ENCODE assay signal across 8 cellular contexts in genomic region chr3:49006591-49007067, GRCh38. TPM values are rescaled to one million over a fixed set of nuclear protein-coding genes. Genes with fewer than 3 reads are reported as not detected.
A peak's percentile ranks its signal among the peaks of the same experiment; 100 is the strongest.
DNase-seq lines count a peak whose midpoint lies in the region; ATAC-seq and TF ChIP-seq lines count a peak whose summit lies in the region.

No MANE protein-coding gene starts in this region.

- peak; percentile 4 for ATAC-seq in left colon

- peak overlapping the region; percentile 72 for H3K4me3 ChIP-seq in GM12864 (ENCODE audit: low read depth, low read length)
- H3K4me3 ChIP-seq in HUES6 (ENCODE audit: low read depth, low read length), result peak overlapping the region; percentile 95
- H3K4me3 ChIP-seq in brain microvascular endothelial cell (ENCODE audit: low read depth, low read length), result peak overlapping the region; percentile 79
- peak overlapping the region; percentile 90 to 95 for H3K4me3 ChIP-seq in stomach smooth muscle (ENCODE audit: low read length in 2 of 2)

- in situ Hi-C loops in brain microvascular endothelial cell (cut with HindIII; ENCODE audit: low pct_ligation_motif_present, low sequenced_read_pairs), result no loop called here

- TF ChIP-seq CTCF in GM12864 (IDR thresholded peaks at IDR 0.05; ENCODE audit: low read depth, low read length, missing control alignments), result no peak
- TF ChIP-seq CTCF in brain microvascular endothelial cell (IDR thresholded peaks at IDR 0.05; ENCODE audit: low read depth, low read length, missing control alignments), result no peak

- H3K9me3 ChIP-seq in HUES6 (ENCODE audit: control insufficient read depth, insufficient read depth, low read depth, low read length) (no peaks in the 10 kb centered on the region), stomach smooth muscle (ENCODE audit: control insufficient read depth in 2 of 2, low read length in 2 of 2) (no peaks in the 10 kb centered on the region)

- H3K9ac ChIP-seq in HUES6 (ENCODE audit: low read length), result peak overlapping the region; percentile 86
- H3K9ac ChIP-seq in stomach smooth muscle (ENCODE audit: low read length in 2 of 2), result peak overlapping the region; percentile 91 to 94

- H3K27ac ChIP-seq in HUES6 (ENCODE audit: low read depth, low read length) (0 out of 2 replicates have a peak overlapping the region, but pooled peaks have one; percentile 10), brain microvascular endothelial cell (peak overlapping the region; percentile 85), stomach smooth muscle (ENCODE audit: low read length) (peak overlapping the region; percentile 97)

- DNase-seq in GM12864 (ENCODE audit: low read depth) (no peak), brain microvascular endothelial cell (no peak), left colon (peak in 1 of 2 donors; percentile 59), NAMALWA (ENCODE audit: low spot score) (no peak)
- no peak for DNase-seq in activated CD4-positive, CD25-positive, alpha-beta regulatory T cell treated with anti-CD3 and anti-CD28 coated beads, Interleukin-2, amount 50 U/mL, for 72 hours
- DNase-seq in stimulated activated CD4-positive, alpha-beta T cell treated with anti-CD3 and anti-CD28 coated beads, Interleukin-4, amount 100 ng/mL, for 1 hour, result no peak

- H3K27me3 ChIP-seq in HUES6 (ENCODE audit: control insufficient read depth, insufficient read depth, low read length) (peaks cover 13% of the 10 kb centered on the region; the same call in 1 of the 2 replicates), brain microvascular endothelial cell (replicated peaks) (no peaks in the 10 kb centered on the region), stomach smooth muscle (ENCODE audit: control insufficient read depth in 1 of 2, insufficient read depth in 2 of 2, low read length in 2 of 2) (no peaks in the 10 kb centered on the region)

- H3K36me3 ChIP-seq in HUES6 (ENCODE audit: control insufficient read depth, insufficient read depth, low read length) (peaks cover 8% of the 10 kb centered on the region), brain microvascular endothelial cell (replicated peaks) (peaks cover 2% of the 10 kb centered on the region), stomach smooth muscle (ENCODE audit: control insufficient read depth in 2 of 2, insufficient read depth in 2 of 2, low read length in 2 of 2) (peaks cover 0 to 7% of the 10 kb centered on the region in 2 donors)

- H3K4me1 ChIP-seq in HUES6 (ENCODE audit: control insufficient read depth, insufficient read depth, low read length) (peaks cover 11% of the 10 kb centered on the region), stomach smooth muscle (ENCODE audit: control insufficient read depth, insufficient read depth, low read length) (peaks cover 18% of the 10 kb centered on the region)

- intact Hi-C loops in left colon (cut with DNase I, micrococcal nuclease), result no loop called here

RNA-seq across cellular contexts. Expression of gene WDR6, which starts 0.6 kb away (rescaled TPM):
- total RNA-seq in left colon, result 100 to 1,000 TPM; 114 to 121 TPM

RNA-seq across cellular contexts. Expression of gene DALRD3, which starts 11.8 kb away (rescaled TPM):
- 10 to 100 TPM; 19.2 to 20.5 TPM for total RNA-seq in left colon

RNA-seq across cellular contexts. Expression of gene NDUFAF3, which starts 15.3 kb away (rescaled TPM):
- total RNA-seq in left colon, result 10 to 100 TPM; 65.2 to 70.1 TPM

RNA-seq across cellular contexts. Expression of gene P4HTM, which starts 16.6 kb away (rescaled TPM):
- total RNA-seq in left colon, result 10 to 100 TPM; 33.8 to 47.3 TPM

RNA-seq across cellular contexts. Expression of gene IMPDH2, which starts 22.6 kb away (rescaled TPM):
- 100 to 1,000 TPM; 102 to 122 TPM for total RNA-seq in left colon

Comparison
In these comparisons a context has a peak if more than half of its experiments do, and no peak if none do; other contexts are left out.
1. H3K27ac ChIP-seq: peak in every context shown above with its lines; median percentile 97 in stomach smooth muscle; 85 in brain microvascular endothelial cell; 10 in HUES6.